In the genomic region with DNA sequence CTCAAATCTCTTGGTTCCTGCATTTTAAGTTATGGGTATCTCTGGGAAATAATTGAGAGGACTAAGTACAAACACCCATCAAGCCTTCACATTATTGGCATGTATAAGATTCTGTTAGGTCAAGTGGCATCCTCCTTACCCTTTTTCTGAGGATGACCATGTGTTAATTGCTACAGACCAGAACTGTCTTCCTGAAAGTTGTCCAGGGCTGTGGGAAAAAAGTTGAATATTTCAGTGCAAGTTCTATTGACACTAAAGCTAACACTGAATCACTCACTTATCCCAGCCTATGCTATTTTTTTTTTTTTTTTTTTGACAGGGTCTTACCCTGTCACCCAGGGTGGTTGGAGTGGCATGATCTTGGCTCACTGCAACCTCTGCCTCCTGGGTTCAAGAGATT, we compare ENCODE assay signal across 13 cellular contexts.
DNase-seq lines count a peak whose midpoint lies in the region; ATAC-seq, FAIRE-seq and TF ChIP-seq lines count a peak whose summit lies in the region.
"Had no signal": no experiment of that assay in that cellular context is flagged by ENCODE, and none has a peak within 500 bp of the region (broad histone marks: within the 10 kb centered on the region; RNA-seq: fewer than 3 reads in every experiment).

No MANE protein-coding gene starts in this region.

- H3K27me3 ChIP-seq in SK-N-SH (ENCODE audit: insufficient read depth) (no peaks in the 10 kb centered on the region), smooth muscle cell (ENCODE audit: low read depth) (no peaks in the 10 kb centered on the region)

- peak; percentile 48 for DNase-seq in HCEC 1CT
- DNase-seq in SK-N-SH: no peak
- peak; percentile 38 for DNase-seq in fibroblast of gingiva (ENCODE audit: low read depth)
- DNase-seq in smooth muscle cell (lab: John Stamatoyannopoulos, UW; ENCODE audit: unreplicated experiment): no peak
- DNase-seq in kidney: no peak
- DNase-seq in activated gamma-delta T cell treated with Interleukin-2 at 50 U/mL for 16 hours: no peak
- DNase-seq: anterior cingulate cortex; NCI-H1417; NCI-H345; stimulated activated CD4-positive, alpha-beta T cell treated with anti-CD3 and anti-CD28 coated beads, Interleukin-2, amount 100 ng/mL, for 48 hours had no signal

- H3K27ac ChIP-seq in SK-N-SH (ENCODE audit: low read depth in 2 of 2, low read length in 1 of 2) (peak overlapping the region; percentile 56 to 97; a peak in 3 of 4 replicates), smooth muscle cell (ENCODE audit: low read depth) (peak overlapping the region; percentile 99), kidney (ENCODE audit: low read depth in 2 of 2, low read length in 2 of 2) (peak overlapping the region in 1 of 2 donors; percentile 98)
- H3K27ac ChIP-seq: SK-N-MC had no signal

- TF ChIP-seq CTCF in SK-N-SH (IDR thresholded peaks at IDR 0.05) (no peak), smooth muscle cell (IDR thresholded peaks at IDR 0.05; ENCODE audit: borderline replicate concordance, insufficient read depth, poor library complexity, severe bottlenecking) (no peak), kidney (IDR thresholded peaks at IDR 0.05; ENCODE audit: borderline replicate concordance, extremely low read depth, insufficient read depth) (no peak)

- H3K9me3 ChIP-seq in SK-N-SH (no peaks in the 10 kb centered on the region), smooth muscle cell (replicated peaks; ENCODE audit: low read depth) (no peaks in the 10 kb centered on the region), kidney (ENCODE audit: control insufficient read depth in 1 of 2, low read length in 2 of 2) (no peaks in the 10 kb centered on the region)

- FAIRE-seq in kidney (lab: Jason Lieb, UNC): no peak

- H3K9me2 ChIP-seq in SK-N-SH: no peaks in the 10 kb centered on the region

- H3F3A ChIP-seq in SK-N-SH (replicated peaks; ENCODE audit: insufficient read depth): peaks cover 49% of the 10 kb centered on the region
- H3F3A ChIP-seq in smooth muscle cell (ENCODE audit: low read depth): peaks cover 67% of the 10 kb centered on the region

- intact Hi-C loops in kidney (cut with DNase I): no loop called here

- no peak for TF ChIP-seq EP300 in SK-N-SH (IDR thresholded peaks at IDR 0.05; ENCODE audit: borderline replicate concordance in 1 of 2, low read depth in 1 of 2, low read length in 1 of 2)

- ATAC-seq in HG02588 (IDR thresholded peaks at IDR 0.05; ENCODE audit: unreplicated experiment): no peak
- ATAC-seq: WTC11 had no signal

- H3K4me2 ChIP-seq in SK-N-SH (no peak overlapping the region; the same call in 1 of the 2 replicates), smooth muscle cell (peak overlapping the region; percentile 52)

- TF ChIP-seq RAD21 in SK-N-SH (IDR thresholded peaks at IDR 0.05; ENCODE audit: low read length): no peak

- no peaks in the 10 kb centered on the region for H4K20me1 ChIP-seq in SK-N-SH (ENCODE audit: insufficient read depth)
- no peaks in the 10 kb centered on the region for H4K20me1 ChIP-seq in smooth muscle cell (ENCODE audit: low read depth)

- H3K79me2 ChIP-seq in SK-N-SH (ENCODE audit: insufficient read depth): no peaks in the 10 kb centered on the region
- no peaks in the 10 kb centered on the region for H3K79me2 ChIP-seq in smooth muscle cell (ENCODE audit: low read depth)

- H3K4me3 ChIP-seq in SK-N-SH (ENCODE audit: low read depth in 2 of 2, low read length in 1 of 2): no peak overlapping the region
- H3K4me3 ChIP-seq in smooth muscle cell: no peak overlapping the region
- H3K4me3 ChIP-seq in kidney (ENCODE audit: low read length in 2 of 2): no peak overlapping the region
- H3K4me3 ChIP-seq: SK-N-MC had no signal

- CTCF ChIA-PET in SK-N-SH (lab: Yijun Ruan, JAX): interaction anchor here (0.9 to 1.7 kb wide), 2 partner anchors 9 to 104 kb away, joined by 5 to 6 read pairs; no protein-coding TSS in a partner anchor

- H3K36me3 ChIP-seq in SK-N-SH (replicated peaks in 1 of 2; ENCODE audit: control insufficient read depth in 1 of 2, insufficient read depth in 2 of 2, low read length in 1 of 2) (no peaks in the 10 kb centered on the region), smooth muscle cell (ENCODE audit: low read depth) (no peaks in the 10 kb centered on the region), kidney (ENCODE audit: control insufficient read depth in 1 of 2, insufficient read depth in 2 of 2, low read length in 2 of 2) (no peaks in the 10 kb centered on the region)

- H3K4me1 ChIP-seq in SK-N-SH (ENCODE audit: control insufficient read depth in 1 of 2, insufficient read depth in 2 of 2, low read depth in 1 of 2, low read length in 1 of 2): peaks cover 53 to 62% of the 10 kb centered on the region in 2 experiments
- peaks cover 68% of the 10 kb centered on the region for H3K4me1 ChIP-seq in smooth muscle cell (ENCODE audit: low read depth)
- peaks cover 58 to 76% of the 10 kb centered on the region in 2 donors for H3K4me1 ChIP-seq in kidney (ENCODE audit: control insufficient read depth in 1 of 2, insufficient read depth in 1 of 2, low read depth in 1 of 2, low read length in 2 of 2)

- H2AFZ ChIP-seq in SK-N-SH (ENCODE audit: low read depth) (no peak overlapping the region), smooth muscle cell (ENCODE audit: low read depth) (no peak overlapping the region)

- POLR2A ChIA-PET in SK-N-SH (lab: Yijun Ruan, JAX): no interaction called here

- H3K9ac ChIP-seq in SK-N-SH (peak overlapping the region; percentile 65), smooth muscle cell (ENCODE audit: low read depth) (peak overlapping the region; percentile 80), kidney (ENCODE audit: low read length in 2 of 2) (peak overlapping the region in 1 of 2 donors; percentile 13)

TF ChIP-seq in SK-N-SH, 30 proteins besides CTCF, POLR2A, EP300 and RAD21 (continues in another document):
- TF ChIP-seq, protein P1, sequence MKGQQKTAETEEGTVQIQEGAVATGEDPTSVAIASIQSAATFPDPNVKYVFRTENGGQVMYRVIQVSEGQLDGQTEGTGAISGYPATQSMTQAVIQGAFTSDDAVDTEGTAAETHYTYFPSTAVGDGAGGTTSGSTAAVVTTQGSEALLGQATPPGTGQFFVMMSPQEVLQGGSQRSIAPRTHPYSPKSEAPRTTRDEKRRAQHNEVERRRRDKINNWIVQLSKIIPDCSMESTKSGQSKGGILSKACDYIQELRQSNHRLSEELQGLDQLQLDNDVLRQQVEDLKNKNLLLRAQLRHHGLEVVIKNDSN (IDR thresholded peaks at IDR 0.05; ENCODE audit: borderline replicate concordance, low read depth): no peak
- TF ChIP-seq JUND (IDR thresholded peaks at IDR 0.05) (no peak), SMC3 (IDR thresholded peaks at IDR 0.05; ENCODE audit: low read depth, low read length) (no peak), FOXJ3 (CRISPR knock-in tag; IDR thresholded peaks at IDR 0.05) (no peak), RCOR1 (IDR thresholded peaks at IDR 0.05; ENCODE audit: low read length) (no peak), TEAD4 (IDR thresholded peaks at IDR 0.05; ENCODE audit: borderline replicate concordance, insufficient read depth) (no peak), ELF1 (IDR thresholded peaks at IDR 0.05) (no peak), FOSL2 (IDR thresholded peaks at IDR 0.05; ENCODE audit: borderline replicate concordance, low read depth) (no peak), GABPA (IDR thresholded peaks at IDR 0.05; ENCODE audit: low read depth) (no peak), TCF12 (IDR thresholded peaks at IDR 0.05) (no peak), MEF2A (IDR thresholded peaks at IDR 0.05; ENCODE audit: borderline replicate concordance, low read depth) (no peak), EZH2phosphoT487 (IDR thresholded peaks at IDR 0.05; ENCODE audit: borderline replicate concordance, low read depth) (no peak), POLR2AphosphoS5 (IDR thresholded peaks at IDR 0.05; ENCODE audit: low read depth, low read length) (no peak), NFIC (IDR thresholded peaks at IDR 0.05; ENCODE audit: borderline replicate concordance) (no peak), SIN3A (IDR thresholded peaks at IDR 0.05; ENCODE audit: borderline replicate concordance, low read depth, low read length) (no peak), TAF1 (IDR thresholded peaks at IDR 0.05; ENCODE audit: borderline replicate concordance, low read depth, low read length) (no peak)
- TF ChIP-seq, protein P2, sequence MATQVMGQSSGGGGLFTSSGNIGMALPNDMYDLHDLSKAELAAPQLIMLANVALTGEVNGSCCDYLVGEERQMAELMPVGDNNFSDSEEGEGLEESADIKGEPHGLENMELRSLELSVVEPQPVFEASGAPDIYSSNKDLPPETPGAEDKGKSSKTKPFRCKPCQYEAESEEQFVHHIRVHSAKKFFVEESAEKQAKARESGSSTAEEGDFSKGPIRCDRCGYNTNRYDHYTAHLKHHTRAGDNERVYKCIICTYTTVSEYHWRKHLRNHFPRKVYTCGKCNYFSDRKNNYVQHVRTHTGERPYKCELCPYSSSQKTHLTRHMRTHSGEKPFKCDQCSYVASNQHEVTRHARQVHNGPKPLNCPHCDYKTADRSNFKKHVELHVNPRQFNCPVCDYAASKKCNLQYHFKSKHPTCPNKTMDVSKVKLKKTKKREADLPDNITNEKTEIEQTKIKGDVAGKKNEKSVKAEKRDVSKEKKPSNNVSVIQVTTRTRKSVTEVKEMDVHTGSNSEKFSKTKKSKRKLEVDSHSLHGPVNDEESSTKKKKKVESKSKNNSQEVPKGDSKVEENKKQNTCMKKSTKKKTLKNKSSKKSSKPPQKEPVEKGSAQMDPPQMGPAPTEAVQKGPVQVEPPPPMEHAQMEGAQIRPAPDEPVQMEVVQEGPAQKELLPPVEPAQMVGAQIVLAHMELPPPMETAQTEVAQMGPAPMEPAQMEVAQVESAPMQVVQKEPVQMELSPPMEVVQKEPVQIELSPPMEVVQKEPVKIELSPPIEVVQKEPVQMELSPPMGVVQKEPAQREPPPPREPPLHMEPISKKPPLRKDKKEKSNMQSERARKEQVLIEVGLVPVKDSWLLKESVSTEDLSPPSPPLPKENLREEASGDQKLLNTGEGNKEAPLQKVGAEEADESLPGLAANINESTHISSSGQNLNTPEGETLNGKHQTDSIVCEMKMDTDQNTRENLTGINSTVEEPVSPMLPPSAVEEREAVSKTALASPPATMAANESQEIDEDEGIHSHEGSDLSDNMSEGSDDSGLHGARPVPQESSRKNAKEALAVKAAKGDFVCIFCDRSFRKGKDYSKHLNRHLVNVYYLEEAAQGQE (IDR thresholded peaks at IDR 0.05; ENCODE audit: low read depth, low read length): no peak
- TF ChIP-seq, protein P3, sequence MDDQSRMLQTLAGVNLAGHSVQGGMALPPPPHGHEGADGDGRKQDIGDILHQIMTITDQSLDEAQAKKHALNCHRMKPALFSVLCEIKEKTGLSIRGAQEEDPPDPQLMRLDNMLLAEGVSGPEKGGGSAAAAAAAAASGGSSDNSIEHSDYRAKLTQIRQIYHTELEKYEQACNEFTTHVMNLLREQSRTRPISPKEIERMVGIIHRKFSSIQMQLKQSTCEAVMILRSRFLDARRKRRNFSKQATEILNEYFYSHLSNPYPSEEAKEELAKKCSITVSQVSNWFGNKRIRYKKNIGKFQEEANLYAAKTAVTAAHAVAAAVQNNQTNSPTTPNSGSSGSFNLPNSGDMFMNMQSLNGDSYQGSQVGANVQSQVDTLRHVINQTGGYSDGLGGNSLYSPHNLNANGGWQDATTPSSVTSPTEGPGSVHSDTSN (IDR thresholded peaks at IDR 0.05): no peak

Comparison
In these comparisons a context has a peak if more than half of its experiments do, and no peak if none do; other contexts are left out.
1. DNase-seq: peak in HCEC 1CT (single experiment) and fibroblast of gingiva (single experiment); none in SK-N-SH (single experiment), smooth muscle cell (single experiment), kidney (single experiment) and activated gamma-delta T cell treated with Interleukin-2 at 50 U/mL for 16 hours (single experiment).